ENCODE assay signal across 8 cellular contexts in the genomic region with DNA sequence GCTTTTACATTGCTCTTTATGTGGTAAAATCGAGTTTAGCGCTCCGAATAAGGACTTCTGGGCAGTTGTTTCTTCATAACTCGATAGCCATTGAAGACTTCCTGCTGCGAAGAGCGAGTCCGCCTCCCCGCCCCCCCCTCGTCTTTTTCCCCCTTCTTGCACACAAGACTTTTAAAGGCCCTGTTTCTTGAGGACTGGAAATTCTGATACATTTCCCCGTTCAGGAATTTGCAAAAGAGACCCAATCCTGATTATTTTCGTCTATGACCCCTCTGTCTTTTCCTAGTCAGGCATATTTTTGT. TPM values are rescaled to one million over a fixed set of nuclear protein-coding genes. Genes with fewer than 3 reads are reported as not detected.
DNase-seq lines count a peak whose midpoint lies in the region; ATAC-seq lines count a peak whose summit lies in the region.

No MANE protein-coding gene starts in this region.

- peak overlapping the region; percentile 94 for H2BK12ac ChIP-seq in trophoblast cell (ENCODE audit: low read length)

- H3K27me3 Mint-ChIP-seq in T-helper 2 cell treated with Interferon-gamma antibody and Interleukin-4, amounts not matched to agents 5 μg/mL and 100 μg/mL, for 36 hours (ENCODE audit: low read depth), result no peaks in the 10 kb centered on the region

- H3K4me2 ChIP-seq in trophoblast cell (ENCODE audit: low read length), result peak overlapping the region; percentile 75

- peak overlapping the region; percentile 82 for H3K4ac ChIP-seq in trophoblast cell (ENCODE audit: low read depth, low read length)

- peak overlapping the region; percentile 94 for H3K18ac ChIP-seq in trophoblast cell (ENCODE audit: low read length)

- peak overlapping the region; percentile 66 for H3K4me3 ChIP-seq in trophoblast cell (ENCODE audit: low read depth, low read length)

- peak overlapping the region; percentile 25 for H3K9ac ChIP-seq in trophoblast cell (ENCODE audit: low read length)

- peaks cover 24% of the 10 kb centered on the region for H3K79me2 ChIP-seq in trophoblast cell (ENCODE audit: control insufficient read depth, insufficient read depth, low read length, poor library complexity)

- ATAC-seq in GM21381 (IDR thresholded peaks at IDR 0.05; ENCODE audit: unreplicated experiment), result no peak

- peak; percentile 43 for DNase-seq in SKM-1 treated with dmso at 0.1 percent for 144 hours (lab: John Stamatoyannopoulos, UW; ENCODE audit: unreplicated experiment)
- DNase-seq in SKM-1 (lab: John Stamatoyannopoulos, UW; ENCODE audit: unreplicated experiment), result no peak
- DNase-seq in T-helper 2 cell treated with Interferon-gamma antibody and Interleukin-4, amounts not matched to agents 5 μg/mL and 100 μg/mL, for 36 hours (ENCODE audit: low spot score), result no peak
- DNase-seq in fibroblast of gingiva (ENCODE audit: low read depth), result peak; percentile 66
- DNase-seq in trophoblast cell, result no peak
- no peak for DNase-seq in HuH-7.5 (ENCODE audit: low spot score)
- no peak for DNase-seq in activated CD8-positive, alpha-beta memory T cell treated with anti-CD3 and anti-CD28 coated beads for 24 hours

- H3K36me3 ChIP-seq in trophoblast cell (ENCODE audit: control insufficient read depth in 1 of 2, insufficient read depth in 2 of 2, low read length in 2 of 2), result peaks cover 9 to 10% of the 10 kb centered on the region in 2 experiments

- no peaks in the 10 kb centered on the region for H3K27me3 ChIP-seq in trophoblast cell (ENCODE audit: insufficient read depth, low read length)

- H3K79me1 ChIP-seq in trophoblast cell (ENCODE audit: low read length), result peaks cover 41% of the 10 kb centered on the region

- peak overlapping the region; percentile 99 for H2BK120ac ChIP-seq in trophoblast cell (ENCODE audit: insufficient read depth, low read length, poor library complexity)

- no peak overlapping the region for H3K23ac ChIP-seq in trophoblast cell (ENCODE audit: low read length)

- no peaks in the 10 kb centered on the region for H3K9me3 ChIP-seq in trophoblast cell (ENCODE audit: insufficient read depth, low read depth, low read length)

- peak overlapping the region; percentile 77 for H4K8ac ChIP-seq in trophoblast cell (ENCODE audit: low read depth, low read length)

- H2AK5ac ChIP-seq in trophoblast cell (ENCODE audit: low read length), result no peak overlapping the region

- peak overlapping the region; percentile 93 for H4K91ac ChIP-seq in trophoblast cell (ENCODE audit: low read depth, low read length)

- H3K4me1 ChIP-seq in trophoblast cell (ENCODE audit: control insufficient read depth in 1 of 2, insufficient read depth in 2 of 2, low read length in 2 of 2), result peaks cover 10 to 16% of the 10 kb centered on the region in 2 experiments

- peak overlapping the region; percentile 84 for H3K27ac ChIP-seq in trophoblast cell (ENCODE audit: low read depth, low read length)

- H2AFZ ChIP-seq in trophoblast cell (ENCODE audit: insufficient read depth, low read length, poor library complexity), result peak overlapping the region; percentile 79

- peaks cover 26% of the 10 kb centered on the region for H3K4me1 Mint-ChIP-seq in T-helper 2 cell treated with Interferon-gamma antibody and Interleukin-4, amounts not matched to agents 5 μg/mL and 100 μg/mL, for 36 hours (ENCODE audit: low read depth)

- peak overlapping the region; percentile 98 for H3K27ac Mint-ChIP-seq in T-helper 2 cell treated with Interferon-gamma antibody and Interleukin-4, amounts not matched to agents 5 μg/mL and 100 μg/mL, for 36 hours

- peak overlapping the region; percentile 97 for H3K4me3 Mint-ChIP-seq in T-helper 2 cell treated with Interferon-gamma antibody and Interleukin-4, amounts not matched to agents 5 μg/mL and 100 μg/mL, for 36 hours

- no peaks in the 10 kb centered on the region for H3K9me3 Mint-ChIP-seq in T-helper 2 cell treated with Interferon-gamma antibody and Interleukin-4, amounts not matched to agents 5 μg/mL and 100 μg/mL, for 36 hours

- H3K36me3 Mint-ChIP-seq in T-helper 2 cell treated with Interferon-gamma antibody and Interleukin-4, amounts not matched to agents 5 μg/mL and 100 μg/mL, for 36 hours (ENCODE audit: low read depth), result peaks cover 28% of the 10 kb centered on the region

- H2BK5ac ChIP-seq in trophoblast cell (ENCODE audit: low read depth, low read length, poor library complexity), result peak overlapping the region; percentile 97

- WGBS in trophoblast cell (ENCODE audit: extremely low coverage, insufficient coverage, insufficient read length), result no CpG with 5 or more reads among the region's 11 CpGs

- peak overlapping the region; percentile 80 for H4K12ac ChIP-seq in trophoblast cell (ENCODE audit: low read depth, low read length)

- peak overlapping the region; percentile 98 for H3K14ac ChIP-seq in trophoblast cell (ENCODE audit: low read length)

RNA-seq across cellular contexts. Expression of a gene that starts 1.6 kb away (rescaled TPM):
- 250 and 268 TPM in 2 replicates for polyA plus RNA-seq in trophoblast cell (2013)

Comparison
In these comparisons a context has a peak if more than half of its experiments do, and no peak if none do; other contexts are left out.
1. DNase-seq: peak in SKM-1 treated with dmso at 0.1 percent for 144 hours (single experiment) and fibroblast of gingiva (single experiment); none in SKM-1 (single experiment), T-helper 2 cell treated with Interferon-gamma antibody and Interleukin-4, amounts not matched to agents 5 μg/mL and 100 μg/mL, for 36 hours (single experiment), trophoblast cell (0 of 2), HuH-7.5 (single experiment) and activated CD8-positive, alpha-beta memory T cell treated with anti-CD3 and anti-CD28 coated beads for 24 hours (single experiment).